Comparison of ENCODE assay signal across 8 cellular contexts in genomic region chr12:7219599-7220243, GRCh38. TPM values are rescaled to one million over a fixed set of nuclear protein-coding genes. Genes with fewer than 3 reads are reported as not detected.
A peak's percentile ranks its signal among the peaks of the same experiment; 100 is the strongest.
DNase-seq lines count a peak whose midpoint lies in the region; ATAC-seq and TF ChIP-seq lines count a peak whose summit lies in the region.

No MANE protein-coding gene starts in this region.

- TF ChIP-seq POLR2A in gastrocnemius medialis (IDR thresholded peaks at IDR 0.05) = no peak

- no peak overlapping the region for H3K4me3 Mint-ChIP-seq in T-helper 17 cell

- H3K4me1 ChIP-seq in ascending aorta (no peaks in the 10 kb centered on the region), hepatocyte (ENCODE audit: insufficient read depth) (no peaks in the 10 kb centered on the region), gastrocnemius medialis (no peaks in the 10 kb centered on the region)

- peak; percentile 4 for DNase-seq in NCI-H1417 treated with DMSO at 0.1 percent for 48 hours (lab: John Stamatoyannopoulos, UW)
- peak; percentile 32 to 63 (median 34) for DNase-seq in T-helper 17 cell
- DNase-seq in ascending aorta (ENCODE audit: low spot score in 2 of 2) = peak in 1 of 2 donors; percentile 74
- peak; percentile 91 for DNase-seq in hepatocyte (ENCODE audit: low spot score)
- DNase-seq in gastrocnemius medialis = peak; percentile 32 to 46

- H3K27me3 ChIP-seq in ascending aorta = no peaks in the 10 kb centered on the region
- no peaks in the 10 kb centered on the region for H3K27me3 ChIP-seq in hepatocyte
- H3K27me3 ChIP-seq in gastrocnemius medialis = no peaks in the 10 kb centered on the region

- H3K79me2 ChIP-seq in hepatocyte = no peaks in the 10 kb centered on the region

- no peaks in the 10 kb centered on the region for H3K36me3 Mint-ChIP-seq in T-helper 17 cell (ENCODE audit: low read depth)

- ATAC-seq in T-helper 17 cell = peak; percentile 60
- ATAC-seq in gastrocnemius medialis = peak in 1 of 2 donors; percentile 79
- no peak for ATAC-seq in HG02798 (IDR thresholded peaks at IDR 0.05; ENCODE audit: poor library complexity, unreplicated experiment)
- ATAC-seq in GM19395 (IDR thresholded peaks at IDR 0.05; ENCODE audit: unreplicated experiment) = no peak

- H2AFZ ChIP-seq in hepatocyte = no peak overlapping the region

- no peak overlapping the region for H3K4me2 ChIP-seq in hepatocyte

- H3K4me3 ChIP-seq in GM12875 (ENCODE audit: low read depth, low read length) (no peak overlapping the region), ascending aorta (no peak overlapping the region), hepatocyte (no peak overlapping the region), gastrocnemius medialis (no peak overlapping the region)

- H3K36me3 ChIP-seq in ascending aorta = no peaks in the 10 kb centered on the region
- H3K36me3 ChIP-seq in hepatocyte (replicated peaks; ENCODE audit: insufficient read depth, low read depth) = no peaks in the 10 kb centered on the region
- no peaks in the 10 kb centered on the region for H3K36me3 ChIP-seq in gastrocnemius medialis

- intact Hi-C loops in ascending aorta (cut with DNase I) = loop anchor here (1.0 kb wide), 1 partner anchor 419 kb away; no protein-coding TSS in a partner anchor
- intact Hi-C loops in gastrocnemius medialis (cut with DNase I; ENCODE audit: low total_unique reads) = loop anchor here (1.0 to 10.0 kb wide), 2 partner anchors 245 to 419 kb away; no protein-coding TSS in a partner anchor

- no peaks in the 10 kb centered on the region for H4K20me1 ChIP-seq in hepatocyte (ENCODE audit: insufficient read depth, poor library complexity, severe bottlenecking)

- TF ChIP-seq CTCF in GM12875 (IDR thresholded peaks at IDR 0.05; ENCODE audit: borderline replicate concordance, insufficient read depth, low read depth, low read length) (peak; percentile 76), ascending aorta (IDR thresholded peaks at IDR 0.05) (peak; percentile 65 to 83 (median 70)), hepatocyte (IDR thresholded peaks at IDR 0.05; ENCODE audit: poor library complexity) (peak; percentile 90), gastrocnemius medialis (IDR thresholded peaks at IDR 0.05 in 4 of 5, conservative IDR thresholded peaks at IDR 0.05 in 1 of 5) (peak; percentile 60 to 83 (median 74))

- H3K9me3 ChIP-seq in T-helper 17 cell (ENCODE audit: control insufficient read depth, low read length, poor library complexity, severe bottlenecking) = no peaks in the 10 kb centered on the region
- H3K9me3 ChIP-seq in ascending aorta = no peaks in the 10 kb centered on the region
- H3K9me3 ChIP-seq in hepatocyte (ENCODE audit: low read depth) = no peaks in the 10 kb centered on the region
- no peaks in the 10 kb centered on the region for H3K9me3 ChIP-seq in gastrocnemius medialis

- H3K27ac Mint-ChIP-seq in T-helper 17 cell = no peak overlapping the region

- 11% methylated on average over 3 of the region's 3 CpGs for WGBS in hepatocyte (ENCODE audit: low lambda C conversion rate, missing lambda C conversion rate)

- in situ Hi-C loops in gastrocnemius medialis (cut with MboI; ENCODE audit: low sequenced_read_pairs in 4 of 4) = loop anchor here (5.0 kb wide), 4 partner anchors 243 to 423 kb away; no protein-coding TSS in a partner anchor

- no peak overlapping the region for H3K27ac ChIP-seq in ascending aorta
- H3K27ac ChIP-seq in hepatocyte = no peak overlapping the region
- no peak overlapping the region for H3K27ac ChIP-seq in gastrocnemius medialis

- H3K4me1 Mint-ChIP-seq in T-helper 17 cell = no peaks in the 10 kb centered on the region

- H3K27me3 Mint-ChIP-seq in T-helper 17 cell = peaks cover 10% of the 10 kb centered on the region

- H3K9me2 ChIP-seq in hepatocyte (replicated peaks; ENCODE audit: insufficient read depth) = no peaks in the 10 kb centered on the region

RNA-seq across cellular contexts. Expression of gene PEX5, which starts 30.2 kb away (rescaled TPM):
- 10 to 100 TPM; 13.1 to 14.6 TPM for total RNA-seq in T-helper 17 cell
- 61.7 TPM for total RNA-seq in ascending aorta
- total RNA-seq in hepatocyte = 28.3 and 32.6 TPM in 2 replicates
- polyA plus RNA-seq in hepatocyte = 15.0 and 17.3 TPM in 2 replicates
- total RNA-seq in gastrocnemius medialis = 10 to 100 TPM; 66.8 to 96.9 (median 71.1) TPM
